ENCODE assay signal across 8 cellular contexts in genomic region chr1:100352267-100353072, GRCh38. TPM values are rescaled to one million over a fixed set of nuclear protein-coding genes. Genes with fewer than 3 reads are reported as not detected.
A peak's percentile ranks its signal among the peaks of the same experiment; 100 is the strongest.
DNase-seq lines count a peak whose midpoint lies in the region; ATAC-seq and TF ChIP-seq lines count a peak whose summit lies in the region.

CDC14A (plus strand) TSS chr1:100352506; CDS start chr1:100352955, 449 bp downstream.

- H3K9me3 Mint-ChIP-seq in activated CD8-positive, alpha-beta memory T cell treated with anti-CD3 and anti-CD28 coated beads, Interleukin-2, amount 10 ng/mL, durations not matched to agents 7 days and 5 days (ENCODE audit: low read depth), result no peaks in the 10 kb centered on the region
- H3K9me3 Mint-ChIP-seq in endodermal cell, result no peaks in the 10 kb centered on the region

- TF ChIP-seq CTCF in endodermal cell (conservative IDR thresholded peaks at IDR 0.05), result no peak

- ATAC-seq in GM21360 (IDR thresholded peaks at IDR 0.05; ENCODE audit: unreplicated experiment), result peak; percentile 55
- ATAC-seq in activated CD8-positive, alpha-beta memory T cell treated with anti-CD3 and anti-CD28 coated beads, Interleukin-2, amount 10 ng/mL, durations not matched to agents 7 days and 5 days, result peak; percentile 69

- peak within 1 kb of the TSS; percentile 93 for H3K4me3 Mint-ChIP-seq in activated CD8-positive, alpha-beta memory T cell treated with anti-CD3 and anti-CD28 coated beads, Interleukin-2, amount 10 ng/mL, durations not matched to agents 7 days and 5 days
- peak within 1 kb of the TSS; percentile 98 for H3K4me3 Mint-ChIP-seq in endodermal cell

- H3K36me3 ChIP-seq in endodermal cell (ENCODE audit: control insufficient read depth, insufficient read depth, low read length) (peaks cover 9% of the 10 kb centered on the region), mesodermal cell (ENCODE audit: control insufficient read depth, insufficient read depth, low read length) (peaks cover 11% of the 10 kb centered on the region)

- H3K9me3 ChIP-seq in endodermal cell (ENCODE audit: control insufficient read depth, low read length), result no peaks in the 10 kb centered on the region
- no peaks in the 10 kb centered on the region for H3K9me3 ChIP-seq in mesodermal cell (ENCODE audit: control insufficient read depth, low read length)

- H3K4me1 ChIP-seq in endodermal cell (ENCODE audit: control insufficient read depth, insufficient read depth, low read length), result no peaks in the 10 kb centered on the region
- H3K4me1 ChIP-seq in mesodermal cell (ENCODE audit: control insufficient read depth, insufficient read depth, low read length, poor library complexity, severe bottlenecking), result peaks cover 12% of the 10 kb centered on the region

- H3K4me3 ChIP-seq in endodermal cell (ENCODE audit: low read length) (peak within 1 kb of the TSS; percentile 98), mesodermal cell (ENCODE audit: extremely low read depth, insufficient read depth, low read length, poor library complexity, severe bottlenecking) (peak within 1 kb of the TSS; percentile 83)

- no peaks in the 10 kb centered on the region for H3K27me3 Mint-ChIP-seq in activated CD8-positive, alpha-beta memory T cell treated with anti-CD3 and anti-CD28 coated beads, Interleukin-2, amount 10 ng/mL, durations not matched to agents 7 days and 5 days
- no peaks in the 10 kb centered on the region for H3K27me3 Mint-ChIP-seq in endodermal cell (ENCODE audit: insufficient read depth)

- peaks cover 35% of the 10 kb centered on the region for H3K4me1 Mint-ChIP-seq in activated CD8-positive, alpha-beta memory T cell treated with anti-CD3 and anti-CD28 coated beads, Interleukin-2, amount 10 ng/mL, durations not matched to agents 7 days and 5 days
- peaks cover 28% of the 10 kb centered on the region for H3K4me1 Mint-ChIP-seq in endodermal cell

- H3K27ac Mint-ChIP-seq in activated CD8-positive, alpha-beta memory T cell treated with anti-CD3 and anti-CD28 coated beads, Interleukin-2, amount 10 ng/mL, durations not matched to agents 7 days and 5 days, result peak within 1 kb of the TSS; percentile 98
- H3K27ac Mint-ChIP-seq in endodermal cell, result peak within 1 kb of the TSS; percentile 98

- H3K27me3 ChIP-seq in endodermal cell (ENCODE audit: control insufficient read depth, insufficient read depth, low read length, poor library complexity, severe bottlenecking), result no peaks in the 10 kb centered on the region

- CTCF ChIA-PET in activated CD8-positive, alpha-beta memory T cell treated with anti-CD3 and anti-CD28 coated beads, Interleukin-2, amount 10 ng/mL, durations not matched to agents 7 days and 5 days (lab: Charles Lee), result interaction anchor here (0.6 to 3.6 kb wide), 23 partner anchors 10 to 516 kb away, joined by 3 to 18 read pairs (median 4); partner anchors contain the start of genes RTCA, SASS6 and TRMT13

- peaks cover 33% of the 10 kb centered on the region for H3K36me3 Mint-ChIP-seq in activated CD8-positive, alpha-beta memory T cell treated with anti-CD3 and anti-CD28 coated beads, Interleukin-2, amount 10 ng/mL, durations not matched to agents 7 days and 5 days
- H3K36me3 Mint-ChIP-seq in endodermal cell (ENCODE audit: low read depth), result peaks cover 6% of the 10 kb centered on the region

- H3K9ac ChIP-seq in endodermal cell (ENCODE audit: extremely low read depth, low read length, poor library complexity, severe bottlenecking), result peak within 1 kb of the TSS; percentile 92

- 0 to 1% methylated on average over 18 to 65 of the region's 65 CpGs for WGBS in endodermal cell (ENCODE audit: insufficient coverage in 1 of 2, insufficient read length in 1 of 2), 2 experiments
- 0 to 1% methylated on average over 34 to 43 of the region's 65 CpGs for WGBS in mesodermal cell (ENCODE audit: insufficient coverage in 2 of 2), 2 experiments

- peak within 1 kb of the TSS; percentile 98 for H3K27ac ChIP-seq in endodermal cell (ENCODE audit: low read depth, low read length)
- H3K27ac ChIP-seq in mesodermal cell (ENCODE audit: low read depth, low read length, severe bottlenecking), result peak within 1 kb of the TSS; percentile 98

- DNase-seq in COR-L47 (lab: John Stamatoyannopoulos, UW), result peak; percentile 88
- DNase-seq in HT1080 (ENCODE audit: low read depth), result peak; percentile 95
- DNase-seq in NOMO-1 treated with DMSO at 0.1 percent for 48 hours (lab: John Stamatoyannopoulos, UW; ENCODE audit: unreplicated experiment), result peak; percentile 97
- DNase-seq in activated CD8-positive, alpha-beta memory T cell treated with anti-CD3 and anti-CD28 coated beads, Interleukin-2, amount 10 ng/mL, durations not matched to agents 7 days and 5 days, result peak; percentile 95
- DNase-seq in endodermal cell, result peak; percentile 99
- peak; percentile 69 to 72 for DNase-seq in stimulated activated CD8-positive, alpha-beta memory T cell treated with anti-CD3 and anti-CD28 coated beads, Interleukin-15, amount 100 ng/mL, for 4 hours (ENCODE audit: low read depth in 2 of 2)

RNA-seq across cellular contexts. Expression of gene CDC14A, which starts in this region (rescaled TPM):
- total RNA-seq in HT1080 (2014; rRNA removed; shearing (Covaris generic)), result 1.8 and 2.4 TPM in 2 replicates
- polyA plus RNA-seq in HT1080 (2015; cell fraction: cytosol; rRNA removed), result 1.4 and 1.6 TPM in 2 replicates
- polyA plus RNA-seq in HT1080 (2015; cell fraction: nucleus; rRNA removed), result 1.9 and 2.3 TPM in 2 replicates
- 10 to 100 TPM; 34.2 to 43.1 TPM for total RNA-seq in activated CD8-positive, alpha-beta memory T cell treated with anti-CD3 and anti-CD28 coated beads, Interleukin-2, amount 10 ng/mL, durations not matched to agents 7 days and 5 days
- total RNA-seq in endodermal cell, result 10 to 100 TPM; 14.5 to 17.6 TPM
- polyA plus RNA-seq in endodermal cell (2013, experiment 1 of 2), result 9.9 TPM
- 10.4 TPM for polyA plus RNA-seq in endodermal cell (2013, experiment 2 of 2)
- 7.7 TPM for polyA plus RNA-seq in mesodermal cell (2013, experiment 1 of 2)
- polyA plus RNA-seq in mesodermal cell (2013, experiment 2 of 2), result 7.5 TPM

Comparison
In these comparisons a context has a peak if more than half of its experiments do, and no peak if none do; other contexts are left out.
1. Peak in every context shown above with its lines: DNase-seq, ATAC-seq, H3K4me3 ChIP-seq and H3K27ac ChIP-seq.